ENCODE assay signal across 8 cellular contexts in genomic region chr5:115415143-115415491, GRCh38.
DNase-seq lines count a peak whose midpoint lies in the region; ATAC-seq and TF ChIP-seq lines count a peak whose summit lies in the region.

No MANE protein-coding gene starts in this region.

- ATAC-seq in HG02610 (IDR thresholded peaks at IDR 0.05; ENCODE audit: unreplicated experiment), result peak; percentile 78
- peak; percentile 84 to 88 for ATAC-seq in activated T-cell treated with anti-CD3 and anti-CD28 coated beads, Interleukin-2, amount 50 U/mL, for 72 hours (replicated peaks in 1 of 2)
- peak; percentile 89 to 90 for ATAC-seq in lower lobe of right lung
- ATAC-seq in HG03196 (IDR thresholded peaks at IDR 0.05; ENCODE audit: unreplicated experiment), result no peak

- DNase-seq in Caki2 (ENCODE audit: low read depth) (peak; percentile 83), lower lobe of right lung (peak; percentile 81), mesenteric fat pad (ENCODE audit: low spot score) (no peak), dedifferentiated amniotic fluid mesenchymal stem cell (ENCODE audit: extremely low spot score) (no peak), NCI-H1105 treated with DMSO at 0.1 percent for 48 hours (lab: John Stamatoyannopoulos, UW) (no peak)
- peak; percentile 25 to 30 for DNase-seq in activated T-cell treated with anti-CD3 and anti-CD28 coated beads, Interleukin-2, amount 50 U/mL, for 72 hours

- intact Hi-C loops in lower lobe of right lung (cut with DNase I), result no loop called here

- H3K9me3 ChIP-seq in lower lobe of right lung, result no peaks in the 10 kb centered on the region

- peaks cover 4% of the 10 kb centered on the region for H3K4me1 Mint-ChIP-seq in activated T-cell treated with anti-CD3 and anti-CD28 coated beads, Interleukin-2, amount 50 U/mL, for 72 hours (ENCODE audit: low read depth)

- H3K27ac Mint-ChIP-seq in activated T-cell treated with anti-CD3 and anti-CD28 coated beads, Interleukin-2, amount 50 U/mL, for 72 hours, result no peak overlapping the region

- H3K36me3 Mint-ChIP-seq in activated T-cell treated with anti-CD3 and anti-CD28 coated beads, Interleukin-2, amount 50 U/mL, for 72 hours (ENCODE audit: insufficient read depth in 2 of 2), result no peaks in the 10 kb centered on the region

- H3K4me3 Mint-ChIP-seq in activated T-cell treated with anti-CD3 and anti-CD28 coated beads, Interleukin-2, amount 50 U/mL, for 72 hours, result no peak overlapping the region

- peaks cover 35% of the 10 kb centered on the region for H3K27me3 Mint-ChIP-seq in activated T-cell treated with anti-CD3 and anti-CD28 coated beads, Interleukin-2, amount 50 U/mL, for 72 hours (ENCODE audit: low read depth)

- no peaks in the 10 kb centered on the region for H3K36me3 ChIP-seq in lower lobe of right lung

- peaks cover 15% of the 10 kb centered on the region for H3K4me1 ChIP-seq in lower lobe of right lung

- no peaks in the 10 kb centered on the region for H3K27me3 ChIP-seq in lower lobe of right lung (ENCODE audit: low read depth)

- no peak for TF ChIP-seq CTCF in lower lobe of right lung (IDR thresholded peaks at IDR 0.05)

- H3K27ac ChIP-seq in lower lobe of right lung, result no peak overlapping the region

- in situ Hi-C loops in Caki2 (cut with HindIII; ENCODE audit: low pct_unique_long_range_greater_than_20kb, low sequenced_read_pairs), result no loop called here

- no peaks in the 10 kb centered on the region for H3K9me3 Mint-ChIP-seq in activated T-cell treated with anti-CD3 and anti-CD28 coated beads, Interleukin-2, amount 50 U/mL, for 72 hours

- H3K4me3 ChIP-seq in lower lobe of right lung, result no peak overlapping the region

Comparison
In these comparisons a context has a peak if more than half of its experiments do, and no peak if none do; other contexts are left out.
1. DNase-seq: peak in Caki2 (single experiment), activated T-cell treated with anti-CD3 and anti-CD28 coated beads, Interleukin-2, amount 50 U/mL, for 72 hours (2 of 2) and lower lobe of right lung (single experiment); none in mesenteric fat pad (single experiment), dedifferentiated amniotic fluid mesenchymal stem cell (single experiment) and NCI-H1105 treated with DMSO at 0.1 percent for 48 hours (single experiment).